ENCODE assay signal across 8 cellular contexts in genomic region chr10:14010083-14010551, GRCh38.
A peak's percentile ranks its signal among the peaks of the same experiment; 100 is the strongest.
DNase-seq lines count a peak whose midpoint lies in the region; ATAC-seq, FAIRE-seq and TF ChIP-seq lines count a peak whose summit lies in the region.

No MANE protein-coding gene starts in this region.

- POLR2A ChIA-PET in naive thymus-derived CD8-positive, alpha-beta T cell (lab: Charles Lee), result interaction anchor here (0.6 to 1.5 kb wide), 2 partner anchors 29 to 108 kb away, joined by 3 to 4 read pairs; no protein-coding TSS in a partner anchor

- peak overlapping the region; percentile 28 to 56 for H3K4me3 ChIP-seq in cardiac fibroblast (replicated peaks in 1 of 2; ENCODE audit: low read depth in 2 of 2, low read length in 2 of 2)

- H3K4me1 Mint-ChIP-seq in naive thymus-derived CD8-positive, alpha-beta T cell, result peaks cover 31 to 60% (median 42%) of the 10 kb centered on the region in 4 donors

- FAIRE-seq in GM12891 (lab: Jason Lieb, UNC), result no peak

- DNase-seq in DMS53 treated with DMSO at 0.1 percent for 48 hours (lab: John Stamatoyannopoulos, UW; ENCODE audit: unreplicated experiment) (peak; percentile 34), cardiac fibroblast (ENCODE audit: low read depth in 2 of 2) (peak; percentile 69 to 85), SW 1271 (lab: John Stamatoyannopoulos, UW) (no peak), NCI-H446 (lab: John Stamatoyannopoulos, UW) (no peak), mucosa of gallbladder (ENCODE audit: low spot score) (no peak), GM12891 (ENCODE audit: insufficient read length, low spot score) (no peak)
- DNase-seq in naive thymus-derived CD8-positive, alpha-beta T cell, result no peak

- peak; percentile 10 for ATAC-seq in HG03442 (IDR thresholded peaks at IDR 0.05; ENCODE audit: unreplicated experiment)
- no peak for ATAC-seq in naive thymus-derived CD8-positive, alpha-beta T cell

- peaks cover 0 to 7% (median 0%) of the 10 kb centered on the region in 5 donors for H3K27me3 Mint-ChIP-seq in naive thymus-derived CD8-positive, alpha-beta T cell

- no peaks in the 10 kb centered on the region for H3K9me3 Mint-ChIP-seq in naive thymus-derived CD8-positive, alpha-beta T cell

- TF ChIP-seq POLR2A in GM12891 (IDR thresholded peaks at IDR 0.05; ENCODE audit: low read depth, low read length), result no peak

- H3K36me3 Mint-ChIP-seq in naive thymus-derived CD8-positive, alpha-beta T cell, result no peaks in the 10 kb centered on the region

- H3K4me3 Mint-ChIP-seq in naive thymus-derived CD8-positive, alpha-beta T cell, result peak overlapping the region; percentile 79 to 97 (median 82)

- TF ChIP-seq CTCF in cardiac fibroblast (IDR thresholded peaks at IDR 0.05; ENCODE audit: low read depth, low read length), result no peak

- peak overlapping the region; percentile 76 to 95 (median 92) for H3K27ac Mint-ChIP-seq in naive thymus-derived CD8-positive, alpha-beta T cell

TF ChIP-seq in GM12891, 5 proteins besides CTCF, POLR2A, EP300 and RAD21:
- TF ChIP-seq SPI1 (IDR thresholded peaks at IDR 0.05; ENCODE audit: low read depth, low read length) (no peak), POLR2AphosphoS5 (IDR thresholded peaks at IDR 0.05; ENCODE audit: low read depth, low read length) (no peak), PAX5 (IDR thresholded peaks at IDR 0.05; ENCODE audit: insufficient read depth, low read length, severe bottlenecking) (no peak)

Comparison
In these comparisons a context has a peak if more than half of its experiments do, and no peak if none do; other contexts are left out.
1. DNase-seq: peak in DMS53 treated with DMSO at 0.1 percent for 48 hours (single experiment) and cardiac fibroblast (2 of 2); none in naive thymus-derived CD8-positive, alpha-beta T cell (0 of 10), SW 1271 (0 of 2), NCI-H446 (0 of 2), mucosa of gallbladder (single experiment) and GM12891 (single experiment).